In genomic region chr2:177641321-177641720, GRCh38 we compare ENCODE assay signal across 25 cellular contexts.
DNase-seq lines count a peak whose midpoint lies in the region; ATAC-seq and TF ChIP-seq lines count a peak whose summit lies in the region.
"Had no signal": no experiment of that assay in that cellular context is flagged by ENCODE, and none has a peak within 500 bp of the region (broad histone marks: within the 10 kb centered on the region; RNA-seq: fewer than 3 reads in every experiment).

No MANE protein-coding gene starts in this region.

- no peak for TF ChIP-seq POLR2A in ovary (IDR thresholded peaks at IDR 0.05)

- no peak for ATAC-seq in HG03159 (IDR thresholded peaks at IDR 0.05; ENCODE audit: unreplicated experiment)
- ATAC-seq in CD8-positive, alpha-beta T cell = no peak
- ATAC-seq: A549, Panc1, T-cell had no signal

- TF ChIP-seq CTCF in brain (conservative IDR thresholded peaks at IDR 0.05) = no peak
- no peak for TF ChIP-seq CTCF in glutamatergic neuron (IDR thresholded peaks at IDR 0.05; ENCODE audit: partially characterized antibody, unreplicated experiment)
- TF ChIP-seq CTCF in ovary (IDR thresholded peaks at IDR 0.05) = no peak
- no peak for TF ChIP-seq CTCF in CD8-positive, alpha-beta T cell (IDR thresholded peaks at IDR 0.05)

- H3K9me3 ChIP-seq in ovary = no peaks in the 10 kb centered on the region
- no peaks in the 10 kb centered on the region for H3K9me3 ChIP-seq in CD8-positive, alpha-beta T cell (ENCODE audit: low read length)
- H3K9me3 ChIP-seq: A549 had no signal

- H3K36me3 ChIP-seq in ovary = no peaks in the 10 kb centered on the region
- H3K36me3 ChIP-seq in CD8-positive, alpha-beta T cell (ENCODE audit: insufficient read depth, low read length) = no peaks in the 10 kb centered on the region
- H3K36me3 ChIP-seq: HAP-1 had no signal

- intact Hi-C loops in ovary (cut with DNase I) = no loop called here
- intact Hi-C loops in CD8-positive, alpha-beta T cell (cut with DNase I, micrococcal nuclease) = no loop called here

- H3K4me1 ChIP-seq in ovary (ENCODE audit: insufficient read depth) = peaks cover 1% of the 10 kb centered on the region
- H3K4me1 ChIP-seq in CD8-positive, alpha-beta T cell (ENCODE audit: insufficient read depth, low read length) = no peaks in the 10 kb centered on the region
- H3K4me1 ChIP-seq: A549 had no signal

- peaks cover 8 to 24% (median 15%) of the 10 kb centered on the region in 5 experiments for H3K9me3 Mint-ChIP-seq in brain
- H3K9me3 Mint-ChIP-seq in glutamatergic neuron (ENCODE audit: unreplicated experiment) = peaks cover 11% of the 10 kb centered on the region
- no peaks in the 10 kb centered on the region for H3K9me3 Mint-ChIP-seq in CD8-positive, alpha-beta T cell
- H3K9me3 Mint-ChIP-seq: T-cell; T-helper 2 cell treated with Interferon-gamma antibody and Interleukin-4, amounts not matched to agents 5 μg/mL and 100 μg/mL, for 36 hours had no signal

- 9 to 16% (median 14%) methylated on average over 2 of the region's 2 CpGs for WGBS in ovary, 3 donors

- no peak overlapping the region for H3K27ac ChIP-seq in ovary
- H3K27ac ChIP-seq in CD8-positive, alpha-beta T cell (ENCODE audit: low read depth, low read length) = no peak overlapping the region
- H3K27ac ChIP-seq: A549, C4-2B, KMS-11, RWPE1 had no signal

- H3K27me3 ChIP-seq in ovary = no peaks in the 10 kb centered on the region
- no peaks in the 10 kb centered on the region for H3K27me3 ChIP-seq in CD8-positive, alpha-beta T cell (ENCODE audit: insufficient read depth, low read length)

- in situ Hi-C loops in G401 (cut with HindIII; ENCODE audit: low sequenced_read_pairs) = no loop called here

- H3K27ac Mint-ChIP-seq in brain = peak overlapping the region in 3 of 5 experiments; percentile 57 to 81 (median 69)
- H3K27ac Mint-ChIP-seq in glutamatergic neuron (ENCODE audit: unreplicated experiment) = peak overlapping the region; percentile 81
- no peak overlapping the region for H3K27ac Mint-ChIP-seq in CD8-positive, alpha-beta T cell
- H3K27ac Mint-ChIP-seq: B cell; IgD-negative memory B cell; T-cell; T-helper 2 cell treated with Interferon-gamma antibody and Interleukin-4, amounts not matched to agents 5 μg/mL and 100 μg/mL, for 36 hours had no signal

- TF ChIP-seq EP300 in ovary (IDR thresholded peaks at IDR 0.05) = no peak

- DNase-seq in G401 (ENCODE audit: low spot score) = peak; percentile 75
- peak; percentile 72 to 84 for DNase-seq in NCI-H446 (lab: John Stamatoyannopoulos, UW)
- peak; percentile 32 for DNase-seq in glutamatergic neuron
- DNase-seq in ovary = no peak
- DNase-seq in CD8-positive, alpha-beta T cell = no peak
- DNase-seq: DMS53, GOT3, MM.1S, NCI-H1417, NCI-H187, NCI-H2227 treated with DMSO at 0.1 percent for 48 hours, NCI-H510A treated with DMSO at 0.1 percent for 48 hours, SHP77, T-cell had no signal

- H3K27me3 Mint-ChIP-seq in brain (peaks cover 7% of the 10 kb centered on the region), glutamatergic neuron (ENCODE audit: unreplicated experiment) (peaks cover 6% of the 10 kb centered on the region)
- peaks cover 9% of the 10 kb centered on the region for H3K27me3 Mint-ChIP-seq in CD8-positive, alpha-beta T cell (ENCODE audit: low read depth)
- H3K27me3 Mint-ChIP-seq: B cell had no signal

- POLR2A ChIA-PET in CD8-positive, alpha-beta T cell (lab: Charles Lee) = no interaction called here

- H3K4me1 Mint-ChIP-seq in brain (peaks cover 20% of the 10 kb centered on the region), glutamatergic neuron (ENCODE audit: low read depth, unreplicated experiment) (peaks cover 31% of the 10 kb centered on the region)
- no peaks in the 10 kb centered on the region for H3K4me1 Mint-ChIP-seq in CD8-positive, alpha-beta T cell (ENCODE audit: low read depth)
- H3K4me1 Mint-ChIP-seq: IgD-negative memory B cell, T-cell had no signal

- CTCF ChIA-PET in CD8-positive, alpha-beta T cell (lab: Charles Lee) = no interaction called here

- peak overlapping the region in 1 of 5 experiments; percentile 17 for H3K4me3 Mint-ChIP-seq in brain
- H3K4me3 Mint-ChIP-seq in glutamatergic neuron (ENCODE audit: unreplicated experiment) = peak overlapping the region; percentile 47
- H3K4me3 Mint-ChIP-seq in CD8-positive, alpha-beta T cell = no peak overlapping the region
- H3K4me3 Mint-ChIP-seq: B cell; IgD-negative memory B cell; T-cell; T-helper 2 cell treated with Interferon-gamma antibody and Interleukin-4, amounts not matched to agents 5 μg/mL and 100 μg/mL, for 36 hours had no signal

- H3K36me3 Mint-ChIP-seq in brain (peaks cover 8% of the 10 kb centered on the region), glutamatergic neuron (ENCODE audit: unreplicated experiment) (peaks cover 17% of the 10 kb centered on the region)
- H3K36me3 Mint-ChIP-seq in CD8-positive, alpha-beta T cell = no peaks in the 10 kb centered on the region
- H3K36me3 Mint-ChIP-seq: T-cell had no signal

- H3K4me3 ChIP-seq in ovary = no peak overlapping the region
- no peak overlapping the region for H3K4me3 ChIP-seq in CD8-positive, alpha-beta T cell (ENCODE audit: low read depth, low read length)
- H3K4me3 ChIP-seq: A549, HAP-1 had no signal

Comparison
In these comparisons a context has a peak if more than half of its experiments do, and no peak if none do; other contexts are left out.
1. DNase-seq: peak in G401 (single experiment), NCI-H446 (2 of 2) and glutamatergic neuron (single experiment); none in ovary (0 of 5) and CD8-positive, alpha-beta T cell (0 of 7).